ENCODE assay signal across 1 cellular context in the genomic region with DNA sequence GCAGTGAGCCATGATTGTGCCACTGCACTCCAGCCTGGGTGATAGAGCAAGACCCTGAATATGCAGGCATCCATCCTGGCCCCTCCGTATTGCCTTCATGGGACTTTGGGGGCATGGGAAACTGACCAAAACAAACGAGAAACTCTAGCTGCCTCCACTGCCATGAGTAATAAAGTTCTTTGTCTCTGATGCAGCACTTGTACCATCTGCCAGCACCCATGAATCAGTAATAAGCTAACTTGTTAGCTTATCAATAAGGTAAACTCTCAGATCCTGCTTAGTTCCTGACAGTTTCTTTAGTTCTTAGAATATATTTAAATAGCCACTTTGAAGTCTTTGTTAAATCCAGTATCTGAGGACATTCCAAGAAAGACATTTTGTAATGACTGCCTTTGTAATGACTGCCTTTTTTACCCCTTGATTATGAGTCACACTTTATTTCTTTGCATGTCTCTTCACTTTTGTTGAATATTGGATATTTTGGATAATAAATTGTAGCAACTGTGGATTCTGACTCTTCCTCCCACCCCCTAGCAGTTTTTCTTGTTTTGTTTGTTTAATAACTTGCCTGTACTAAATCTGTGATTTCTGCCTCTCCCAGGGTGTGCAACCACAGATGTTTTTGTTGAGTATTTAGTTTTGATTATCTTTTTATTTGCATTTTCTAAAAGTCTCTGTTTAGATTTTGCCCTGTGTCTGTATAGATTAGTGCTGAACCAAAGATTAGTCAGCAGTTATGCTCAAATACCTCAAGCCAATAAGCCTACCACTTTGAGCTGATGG.
TF ChIP-seq lines count a peak whose summit lies in the region.

No MANE protein-coding gene starts in this region.

TF ChIP-seq in GM23338, 12 proteins besides CTCF, POLR2A, EP300 and RAD21:
- TF ChIP-seq, protein P1, sequence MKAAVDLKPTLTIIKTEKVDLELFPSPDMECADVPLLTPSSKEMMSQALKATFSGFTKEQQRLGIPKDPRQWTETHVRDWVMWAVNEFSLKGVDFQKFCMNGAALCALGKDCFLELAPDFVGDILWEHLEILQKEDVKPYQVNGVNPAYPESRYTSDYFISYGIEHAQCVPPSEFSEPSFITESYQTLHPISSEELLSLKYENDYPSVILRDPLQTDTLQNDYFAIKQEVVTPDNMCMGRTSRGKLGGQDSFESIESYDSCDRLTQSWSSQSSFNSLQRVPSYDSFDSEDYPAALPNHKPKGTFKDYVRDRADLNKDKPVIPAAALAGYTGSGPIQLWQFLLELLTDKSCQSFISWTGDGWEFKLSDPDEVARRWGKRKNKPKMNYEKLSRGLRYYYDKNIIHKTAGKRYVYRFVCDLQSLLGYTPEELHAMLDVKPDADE (IDR thresholded peaks at IDR 0.05), result no peak
- no peak for TF ChIP-seq ZNF331 (CRISPR knock-in tag; IDR thresholded peaks at IDR 0.05; ENCODE audit: low read depth)
- TF ChIP-seq, protein P2, sequence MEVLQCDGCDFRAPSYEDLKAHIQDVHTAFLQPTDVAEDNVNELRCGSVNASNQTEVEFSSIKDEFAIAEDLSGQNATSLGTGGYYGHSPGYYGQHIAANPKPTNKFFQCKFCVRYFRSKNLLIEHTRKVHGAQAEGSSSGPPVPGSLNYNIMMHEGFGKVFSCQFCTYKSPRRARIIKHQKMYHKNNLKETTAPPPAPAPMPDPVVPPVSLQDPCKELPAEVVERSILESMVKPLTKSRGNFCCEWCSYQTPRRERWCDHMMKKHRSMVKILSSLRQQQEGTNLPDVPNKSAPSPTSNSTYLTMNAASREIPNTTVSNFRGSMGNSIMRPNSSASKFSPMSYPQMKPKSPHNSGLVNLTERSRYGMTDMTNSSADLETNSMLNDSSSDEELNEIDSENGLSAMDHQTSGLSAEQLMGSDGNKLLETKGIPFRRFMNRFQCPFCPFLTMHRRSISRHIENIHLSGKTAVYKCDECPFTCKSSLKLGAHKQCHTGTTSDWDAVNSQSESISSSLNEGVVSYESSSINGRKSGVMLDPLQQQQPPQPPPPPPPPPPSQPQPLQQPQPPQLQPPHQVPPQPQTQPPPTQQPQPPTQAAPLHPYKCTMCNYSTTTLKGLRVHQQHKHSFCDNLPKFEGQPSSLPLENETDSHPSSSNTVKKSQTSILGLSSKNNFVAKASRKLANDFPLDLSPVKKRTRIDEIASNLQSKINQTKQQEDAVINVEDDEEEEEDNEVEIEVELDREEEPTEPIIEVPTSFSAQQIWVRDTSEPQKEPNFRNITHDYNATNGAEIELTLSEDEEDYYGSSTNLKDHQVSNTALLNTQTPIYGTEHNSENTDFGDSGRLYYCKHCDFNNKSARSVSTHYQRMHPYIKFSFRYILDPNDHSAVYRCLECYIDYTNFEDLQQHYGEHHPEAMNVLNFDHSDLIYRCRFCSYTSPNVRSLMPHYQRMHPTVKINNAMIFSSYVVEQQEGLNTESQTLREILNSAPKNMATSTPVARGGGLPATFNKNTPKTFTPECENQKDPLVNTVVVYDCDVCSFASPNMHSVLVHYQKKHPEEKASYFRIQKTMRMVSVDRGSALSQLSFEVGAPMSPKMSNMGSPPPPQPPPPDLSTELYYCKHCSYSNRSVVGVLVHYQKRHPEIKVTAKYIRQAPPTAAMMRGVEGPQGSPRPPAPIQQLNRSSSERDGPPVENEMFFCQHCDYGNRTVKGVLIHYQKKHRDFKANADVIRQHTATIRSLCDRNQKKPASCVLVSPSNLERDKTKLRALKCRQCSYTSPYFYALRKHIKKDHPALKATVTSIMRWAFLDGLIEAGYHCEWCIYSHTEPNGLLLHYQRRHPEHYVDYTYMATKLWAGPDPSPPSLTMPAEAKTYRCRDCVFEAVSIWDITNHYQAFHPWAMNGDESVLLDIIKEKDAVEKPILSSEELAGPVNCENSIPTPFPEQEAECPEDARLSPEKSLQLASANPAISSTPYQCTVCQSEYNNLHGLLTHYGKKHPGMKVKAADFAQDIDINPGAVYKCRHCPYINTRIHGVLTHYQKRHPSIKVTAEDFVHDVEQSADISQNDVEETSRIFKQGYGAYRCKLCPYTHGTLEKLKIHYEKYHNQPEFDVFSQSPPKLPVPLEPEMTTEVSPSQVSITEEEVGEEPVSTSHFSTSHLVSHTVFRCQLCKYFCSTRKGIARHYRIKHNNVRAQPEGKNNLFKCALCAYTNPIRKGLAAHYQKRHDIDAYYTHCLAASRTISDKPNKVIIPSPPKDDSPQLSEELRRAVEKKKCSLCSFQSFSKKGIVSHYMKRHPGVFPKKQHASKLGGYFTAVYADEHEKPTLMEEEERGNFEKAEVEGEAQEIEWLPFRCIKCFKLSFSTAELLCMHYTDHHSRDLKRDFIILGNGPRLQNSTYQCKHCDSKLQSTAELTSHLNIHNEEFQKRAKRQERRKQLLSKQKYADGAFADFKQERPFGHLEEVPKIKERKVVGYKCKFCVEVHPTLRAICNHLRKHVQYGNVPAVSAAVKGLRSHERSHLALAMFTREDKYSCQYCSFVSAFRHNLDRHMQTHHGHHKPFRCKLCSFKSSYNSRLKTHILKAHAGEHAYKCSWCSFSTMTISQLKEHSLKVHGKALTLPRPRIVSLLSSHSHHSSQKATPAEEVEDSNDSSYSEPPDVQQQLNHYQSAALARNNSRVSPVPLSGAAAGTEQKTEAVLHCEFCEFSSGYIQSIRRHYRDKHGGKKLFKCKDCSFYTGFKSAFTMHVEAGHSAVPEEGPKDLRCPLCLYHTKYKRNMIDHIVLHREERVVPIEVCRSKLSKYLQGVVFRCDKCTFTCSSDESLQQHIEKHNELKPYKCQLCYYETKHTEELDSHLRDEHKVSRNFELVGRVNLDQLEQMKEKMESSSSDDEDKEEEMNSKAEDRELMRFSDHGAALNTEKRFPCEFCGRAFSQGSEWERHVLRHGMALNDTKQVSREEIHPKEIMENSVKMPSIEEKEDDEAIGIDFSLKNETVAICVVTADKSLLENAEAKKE (CRISPR knock-in tag; IDR thresholded peaks at IDR 0.05), result no peak
